Comparison of ENCODE assay signal across 7 cellular contexts in genomic region chr4:53376900-53377299, GRCh38. TPM values are rescaled to one million over a fixed set of nuclear protein-coding genes. Genes with fewer than 3 reads are reported as not detected.
DNase-seq lines count a peak whose midpoint lies in the region; ATAC-seq and TF ChIP-seq lines count a peak whose summit lies in the region.

No MANE protein-coding gene starts in this region.

- H3K4me3 ChIP-seq in fibroblast of villous mesenchyme (ENCODE audit: low read depth, low read length) (peak overlapping the region; percentile 85), skeletal muscle satellite cell (ENCODE audit: low read length) (peak overlapping the region; percentile 98)

- POLR2A ChIA-PET in HEK293T (lab: Yijun Ruan, JAX): interaction anchor here (1.2 to 2.1 kb wide), 4 partner anchors 9 to 326 kb away, joined by 3 to 14 read pairs (median 4); partner anchors contain the start of gene SCFD2

- CTCF ChIA-PET in HEK293T (lab: Yijun Ruan, JAX): interaction anchor here (0.6 kb wide), 1 partner anchor 41 kb away, joined by 7 read pairs; no protein-coding TSS in a partner anchor

- peaks cover 20% of the 10 kb centered on the region for H3K4me1 ChIP-seq in skeletal muscle satellite cell (ENCODE audit: control insufficient read depth, insufficient read depth, low read length)

- H3K4me2 ChIP-seq in skeletal muscle satellite cell (ENCODE audit: low read length): peak overlapping the region; percentile 78

- no peaks in the 10 kb centered on the region for H3K9me3 ChIP-seq in skeletal muscle satellite cell (replicated peaks; ENCODE audit: low read length)

- peak overlapping the region; percentile 98 for H3K9ac ChIP-seq in skeletal muscle satellite cell (ENCODE audit: low read depth, low read length)

- H3K36me3 ChIP-seq in skeletal muscle satellite cell (ENCODE audit: insufficient read depth, low read length): no peaks in the 10 kb centered on the region

- no peak for ATAC-seq in GM21786 (IDR thresholded peaks at IDR 0.05; ENCODE audit: unreplicated experiment)

- H3K27me3 ChIP-seq in skeletal muscle satellite cell (ENCODE audit: control insufficient read depth, insufficient read depth, low read length): peaks cover 1% of the 10 kb centered on the region

- TF ChIP-seq CTCF in fibroblast of villous mesenchyme (IDR thresholded peaks at IDR 0.05; ENCODE audit: insufficient read depth, low read depth, low read length): no peak

- DNase-seq in HEK293T (ENCODE audit: extremely low spot score) (no peak), SK-N-DZ (ENCODE audit: low spot score) (peak; percentile 2), fibroblast of villous mesenchyme (ENCODE audit: low read depth) (no peak), dedifferentiated amniotic fluid mesenchymal stem cell (ENCODE audit: extremely low spot score) (no peak), GM03348 (ENCODE audit: low spot score) (no peak)

TF ChIP-seq in HEK293T, 16 proteins besides CTCF, POLR2A, EP300 and RAD21:
- TF ChIP-seq BHLHE40 (IDR thresholded peaks at IDR 0.05; ENCODE audit: borderline replicate concordance): no peak
- TF ChIP-seq PKNOX1 (IDR thresholded peaks at IDR 0.05): peak; percentile 69

RNA-seq across cellular contexts. Expression of gene FIP1L1, which starts 0.5 kb away (rescaled TPM):
- 53.5 and 57.5 TPM in 2 replicates for polyA plus RNA-seq in SK-N-DZ (2014; cell fraction: cytosol; rRNA removed)
- polyA plus RNA-seq in SK-N-DZ (2014; cell fraction: nucleus; rRNA removed): 39.8 and 51.5 TPM in 2 replicates
- total RNA-seq in fibroblast of villous mesenchyme: 72.5 and 87.2 TPM in 2 replicates
- total RNA-seq in skeletal muscle satellite cell (2012; rRNA removed): 46.5 and 65.9 TPM in 2 replicates

RNA-seq across cellular contexts. Expression of gene SCFD2, which starts 11.0 kb away (rescaled TPM):
- 14.7 and 18.0 TPM in 2 replicates for polyA plus RNA-seq in SK-N-DZ (2014; cell fraction: cytosol; rRNA removed)
- 6.7 and 10.3 TPM in 2 replicates for polyA plus RNA-seq in SK-N-DZ (2014; cell fraction: nucleus; rRNA removed)
- total RNA-seq in fibroblast of villous mesenchyme: 33.2 and 35.4 TPM in 2 replicates
- total RNA-seq in skeletal muscle satellite cell (2012; rRNA removed): 42.8 and 52.9 TPM in 2 replicates
